Comparison of ENCODE assay signal across 1 cellular context in the genomic region with DNA sequence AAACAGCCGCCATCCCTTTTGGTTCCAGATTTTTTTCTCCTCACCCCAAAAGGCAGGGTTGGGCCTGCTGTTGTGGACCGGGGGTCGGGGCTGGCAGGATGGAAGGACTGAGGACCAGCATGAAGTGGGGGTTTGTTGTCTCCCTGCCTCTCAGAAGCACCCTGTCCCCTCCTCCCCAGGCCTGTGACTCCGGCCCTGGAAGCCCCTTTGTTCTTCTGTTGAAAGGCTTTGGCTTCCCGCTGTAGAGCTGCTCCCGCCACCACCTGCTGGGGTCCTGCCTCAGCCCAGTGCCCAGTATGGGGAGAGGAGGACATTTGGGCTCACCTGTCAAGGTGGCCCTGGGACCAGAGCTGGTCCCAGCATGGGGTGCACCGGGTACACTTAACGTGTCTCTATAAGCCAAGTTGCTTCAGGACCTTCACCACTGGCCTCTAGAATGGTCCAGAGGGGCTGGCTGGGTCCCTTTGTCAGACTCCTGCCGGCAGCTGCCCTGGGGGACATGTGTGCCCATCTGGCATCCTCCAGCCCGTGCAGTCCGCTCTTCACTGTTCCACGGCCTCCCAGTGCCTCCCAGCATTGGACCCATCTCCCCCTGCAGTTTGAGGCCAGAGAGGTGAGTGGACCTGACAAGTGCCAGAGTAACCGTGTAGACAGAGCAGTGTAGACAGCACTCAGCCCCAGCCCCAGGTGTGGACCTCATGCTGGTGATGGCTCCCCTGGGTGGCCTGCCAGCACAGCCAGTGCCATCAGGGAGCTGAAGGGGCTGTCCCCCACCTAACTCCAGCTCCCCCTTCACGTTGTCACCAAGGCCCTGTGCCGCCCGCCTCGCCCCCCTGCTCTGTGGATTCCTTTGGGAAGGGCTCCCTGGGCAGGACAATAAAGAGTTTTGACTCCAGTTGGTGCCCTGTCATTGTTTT.
TF ChIP-seq lines count a peak whose summit lies in the region.

No MANE protein-coding gene starts in this region.

TF ChIP-seq in K562, 482 proteins besides CTCF, POLR2A, EP300 and RAD21:
- TF ChIP-seq POLR2G (IDR thresholded peaks at IDR 0.05; ENCODE audit: low read depth, low read length) (peak; percentile 59), SRF (CRISPR knock-in tag; IDR thresholded peaks at IDR 0.05) (no peak), MED1 (CRISPR knock-in tag; IDR thresholded peaks at IDR 0.05; ENCODE audit: borderline replicate concordance) (no peak), MYC (IDR thresholded peaks at IDR 0.05; ENCODE audit: low read depth, low read length) (no peak), MYC (CRISPR knock-in tag; IDR thresholded peaks at IDR 0.05; ENCODE audit: borderline replicate concordance, low read depth) (no peak), ZBTB33 (CRISPR knock-in tag; IDR thresholded peaks at IDR 0.05) (peak; percentile 20; the same call in 1 of the 2 replicates), CREB3L1 (IDR thresholded peaks at IDR 0.05; ENCODE audit: borderline replicate concordance, low read depth) (no peak), ZFP30 (CRISPR knock-in tag; IDR thresholded peaks at IDR 0.05; ENCODE audit: borderline replicate concordance) (no peak)
